ENCODE assay signal across 1 cellular context in genomic region chr22:37517826-37518450, GRCh38.
TF ChIP-seq lines count a peak whose summit lies in the region.

No MANE protein-coding gene starts in this region.

TF ChIP-seq in HepG2, 621 proteins besides CTCF, POLR2A, EP300 and RAD21 (continued from another document):
- TF ChIP-seq ZHX1 (CRISPR knock-in tag; IDR thresholded peaks at IDR 0.05; ENCODE audit: low read depth) (0 out of 2 replicates have a peak, but pooled peaks have one; percentile 31), CBX5 (CRISPR knock-in tag; IDR thresholded peaks at IDR 0.05; ENCODE audit: borderline replicate concordance) (no peak), DMTF1 (CRISPR knock-in tag; IDR thresholded peaks at IDR 0.05) (no peak), ZNF276 (CRISPR knock-in tag; IDR thresholded peaks at IDR 0.05; ENCODE audit: low read depth) (no peak)
TF ChIP-seq in HepG2: peak in this region for 8.
